ENCODE assay signal across 8 cellular contexts in the genomic region with DNA sequence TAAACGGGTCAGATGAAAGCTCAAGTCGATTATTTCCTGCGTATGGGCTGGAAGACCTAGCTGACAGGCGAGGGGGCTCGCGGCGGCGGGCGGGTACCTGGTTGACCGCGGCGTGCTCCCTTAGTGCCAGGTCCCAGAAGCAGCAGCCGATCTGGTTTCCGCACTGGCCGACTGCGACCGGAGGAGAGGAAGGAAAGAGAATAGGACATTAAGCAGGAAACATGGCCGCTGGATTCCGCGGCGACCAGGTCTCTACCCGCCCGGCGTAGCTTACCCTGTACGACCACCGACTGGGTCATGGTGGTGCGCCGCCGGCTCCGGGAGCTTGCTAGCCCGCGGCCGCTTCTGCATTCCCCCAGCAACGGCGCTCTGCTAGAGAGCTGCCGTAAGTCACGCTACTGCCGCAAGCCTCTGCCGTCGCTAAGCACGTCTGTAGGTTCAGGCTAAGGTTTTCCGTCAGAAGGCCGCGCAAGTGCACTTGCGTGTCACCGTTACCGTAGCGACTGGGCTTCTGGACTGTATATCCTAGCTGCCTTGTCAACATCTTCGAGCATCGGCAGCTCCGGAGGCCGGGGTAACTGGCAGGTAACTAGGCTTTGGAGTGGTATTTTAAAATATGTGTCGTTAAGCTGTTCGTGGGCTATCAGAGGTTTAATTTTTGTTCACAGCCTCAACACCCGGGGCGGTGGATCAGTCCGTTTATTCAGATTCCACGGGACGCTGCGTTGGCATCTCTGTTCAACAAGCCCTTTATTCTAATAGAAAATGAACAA. TPM values are rescaled to one million over a fixed set of nuclear protein-coding genes. Genes with fewer than 3 reads are reported as not detected.
DNase-seq lines count a peak whose midpoint lies in the region; ATAC-seq, FAIRE-seq and TF ChIP-seq lines count a peak whose summit lies in the region.

A gene with protein sequence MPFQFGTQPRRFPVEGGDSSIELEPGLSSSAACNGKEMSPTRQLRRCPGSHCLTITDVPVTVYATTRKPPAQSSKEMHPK (plus strand): TSS at position 456 of the 773 bp plus-strand sequence. CDS start 11,693 bp downstream, outside the sequence.
A gene with protein sequence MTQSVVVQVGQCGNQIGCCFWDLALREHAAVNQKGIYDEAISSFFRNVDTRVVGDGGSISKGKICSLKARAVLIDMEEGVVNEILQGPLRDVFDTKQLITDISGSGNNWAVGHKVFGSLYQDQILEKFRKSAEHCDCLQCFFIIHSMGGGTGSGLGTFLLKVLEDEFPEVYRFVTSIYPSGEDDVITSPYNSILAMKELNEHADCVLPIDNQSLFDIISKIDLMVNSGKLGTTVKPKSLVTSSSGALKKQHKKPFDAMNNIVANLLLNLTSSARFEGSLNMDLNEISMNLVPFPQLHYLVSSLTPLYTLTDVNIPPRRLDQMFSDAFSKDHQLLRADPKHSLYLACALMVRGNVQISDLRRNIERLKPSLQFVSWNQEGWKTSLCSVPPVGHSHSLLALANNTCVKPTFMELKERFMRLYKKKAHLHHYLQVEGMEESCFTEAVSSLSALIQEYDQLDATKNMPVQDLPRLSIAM (minus strand): TSS at position 347 of the 773 bp plus-strand sequence. CDS start 48 bp downstream, at position 299.

- H3K36me3 ChIP-seq in right atrium auricular region, result peaks cover 18% of the 10 kb centered on the region
- peaks cover 0 to 28% of the 10 kb centered on the region in 2 donors for H3K36me3 ChIP-seq in psoas muscle (ENCODE audit: insufficient read depth in 1 of 2, low read depth in 1 of 2)

- H3K27ac ChIP-seq in right atrium auricular region (peak within 1 kb of the TSS; percentile 84 to 88), psoas muscle (peak within 1 kb of the TSS; percentile 85)

- ATAC-seq in HG02840 (IDR thresholded peaks at IDR 0.05; ENCODE audit: low FRiP score, unreplicated experiment) (peak; percentile 99), psoas muscle (peak; percentile 97 to 99 (median 98))

- H3K9me3 ChIP-seq in right atrium auricular region (no peaks in the 10 kb centered on the region), psoas muscle (no peaks in the 10 kb centered on the region)

- TF ChIP-seq CTCF in right atrium auricular region (IDR thresholded peaks at IDR 0.05), result peak in 1 of 2 donors; percentile 37
- TF ChIP-seq CTCF in psoas muscle (IDR thresholded peaks at IDR 0.05), result no peak

- intact Hi-C loops in psoas muscle (cut with DNase I), result no loop called here

- H3K27me3 ChIP-seq in right atrium auricular region (no peaks in the 10 kb centered on the region), psoas muscle (ENCODE audit: insufficient read depth in 3 of 3, low read length in 2 of 3) (no peaks in the 10 kb centered on the region)

- DNase-seq in GM12892 (ENCODE audit: insufficient read length), result peak; percentile 41
- peak; percentile 85 for DNase-seq in NCI-H1436 treated with DMSO at 0.1 percent for 48 hours (lab: John Stamatoyannopoulos, UW)
- DNase-seq in T follicular helper cell (ENCODE audit: low read depth), result peak; percentile 88
- DNase-seq in amygdala (lab: John Stamatoyannopoulos, UW), result peak in 55 of 56 donors; percentile 42 to 97 (median 90)
- peak; percentile 94 for DNase-seq in right atrium auricular region (ENCODE audit: low spot score)
- DNase-seq in psoas muscle, result peak; percentile 90 to 95
- DNase-seq in urothelium cell line (ENCODE audit: low spot score), result peak; percentile 80

- TF ChIP-seq POLR2A in GM12892 (IDR thresholded peaks at IDR 0.05; ENCODE audit: low read depth, low read length), result peak; percentile 74; the same call in 1 of the 2 replicates

- FAIRE-seq in GM12892 (lab: Jason Lieb, UNC) (peak; percentile 97), urothelium cell line (lab: Jason Lieb, UNC) (no peak)

- H3K4me1 ChIP-seq in right atrium auricular region, result peaks cover 0 to 21% of the 10 kb centered on the region in 2 donors
- H3K4me1 ChIP-seq in psoas muscle, result peaks cover 10% of the 10 kb centered on the region

- 0% methylated on average over 59 to 60 of the region's 60 CpGs for WGBS in psoas muscle, 3 donors

- peak within 1 kb of the TSS; percentile 64 to 85 for H3K4me3 ChIP-seq in right atrium auricular region
- peak within 1 kb of the TSS; percentile 89 for H3K4me3 ChIP-seq in psoas muscle

RNA-seq across cellular contexts. Expression of the first gene that starts in this region (rescaled TPM):
- 1.3 TPM for polyA plus RNA-seq in GM12892 (2012; ENCODE audit: missing spikeins)
- total RNA-seq in right atrium auricular region (10 to 100 TPM; 28.7 to 44.9 TPM), psoas muscle (10 to 100 TPM in 2 of 4 donors, 1 to 10 TPM in 2; 7.2 to 17.7 (median 11.2) TPM)
- 10 to 100 TPM in 1 of 3 donors, 1 to 10 TPM in 2; 5.8 to 11.5 (median 7.6) TPM for polyA plus RNA-seq in psoas muscle

RNA-seq across cellular contexts. Expression of the second gene that starts in this region (rescaled TPM):
- polyA plus RNA-seq in GM12892 (2012; ENCODE audit: missing spikeins), result 8.4 TPM
- total RNA-seq in right atrium auricular region, result 10 to 100 TPM; 19.0 to 32.3 TPM
- 1 to 10 TPM; 5.6 to 7.0 (median 6.1) TPM for total RNA-seq in psoas muscle
- polyA plus RNA-seq in psoas muscle, result 1 to 10 TPM; 4.7 to 6.9 (median 5.9) TPM

Comparison
In these comparisons a context has a peak if more than half of its experiments do, and no peak if none do; other contexts are left out.
1. Peak in every context shown above with its lines: DNase-seq, ATAC-seq, H3K4me3 ChIP-seq and H3K27ac ChIP-seq.
2. DNase-seq: peak in every context shown above with its lines; median percentile 94 in right atrium auricular region; 92 in psoas muscle; 90 in amygdala; 88 in T follicular helper cell; 85 in NCI-H1436 treated with DMSO at 0.1 percent for 48 hours; 80 in urothelium cell line; 41 in GM12892.